8 cellular contexts compared by ENCODE assay signal in genomic region chr1:75723989-75724471, GRCh38. TPM values are rescaled to one million over a fixed set of nuclear protein-coding genes. Genes with fewer than 3 reads are reported as not detected.
DNase-seq lines count a peak whose midpoint lies in the region; ATAC-seq and TF ChIP-seq lines count a peak whose summit lies in the region.

No MANE protein-coding gene starts in this region.

- peaks cover 24% of the 10 kb centered on the region for H3K79me2 ChIP-seq in OCI-LY3 (ENCODE audit: low read length)

- H3K4me3 ChIP-seq in OCI-LY3 (ENCODE audit: low read length) (peak overlapping the region; percentile 99), subcutaneous abdominal adipose tissue (ENCODE audit: low read depth in 1 of 5, low read length in 5 of 5) (peak overlapping the region; percentile 80 to 94 (median 88))

- no peak for TF ChIP-seq CTCF in OCI-LY3 (IDR thresholded peaks at IDR 0.05; ENCODE audit: low read depth, low read length)
- no peak for TF ChIP-seq CTCF in nephron (IDR thresholded peaks at IDR 0.05; ENCODE audit: unreplicated experiment in 3 of 3)

- H3K27me3 Mint-ChIP-seq in nephron (ENCODE audit: low read depth): no peaks in the 10 kb centered on the region

- H3K4me1 ChIP-seq in OCI-LY3 (ENCODE audit: low read length) (peaks cover 28% of the 10 kb centered on the region), subcutaneous abdominal adipose tissue (ENCODE audit: control insufficient read depth in 5 of 5, insufficient read depth in 5 of 5, low read length in 5 of 5) (peaks cover 3 to 37% (median 22%) of the 10 kb centered on the region in 5 donors)

- no peaks in the 10 kb centered on the region for H3K9me3 ChIP-seq in OCI-LY3 (ENCODE audit: insufficient read depth, low read length)
- no peaks in the 10 kb centered on the region for H3K9me3 ChIP-seq in subcutaneous abdominal adipose tissue (ENCODE audit: control insufficient read depth in 5 of 5, low read length in 5 of 5)

- no peaks in the 10 kb centered on the region for H3K9me3 Mint-ChIP-seq in nephron

- H3K27me3 ChIP-seq in OCI-LY3 (ENCODE audit: low read depth, low read length) (no peaks in the 10 kb centered on the region), subcutaneous abdominal adipose tissue (ENCODE audit: control insufficient read depth in 5 of 5, insufficient read depth in 4 of 5, low read length in 5 of 5) (no peaks in the 10 kb centered on the region)

- peak overlapping the region; percentile 71 for H2AFZ ChIP-seq in OCI-LY3 (ENCODE audit: low read depth, low read length)

- H3K36me3 ChIP-seq in OCI-LY3 (replicated peaks; ENCODE audit: low read depth, low read length) (no peaks in the 10 kb centered on the region), subcutaneous abdominal adipose tissue (ENCODE audit: control insufficient read depth in 5 of 5, insufficient read depth in 5 of 5, low read length in 5 of 5) (no peaks in the 10 kb centered on the region)

- H3K36me3 Mint-ChIP-seq in nephron (ENCODE audit: low read depth): peaks cover 3% of the 10 kb centered on the region

- 0 out of 2 replicates have a peak, but pooled peaks cover 3% of the 10 kb centered on the region for H4K20me1 ChIP-seq in OCI-LY3 (ENCODE audit: insufficient read depth, low read length)

- H3K9ac ChIP-seq in OCI-LY3 (ENCODE audit: low read length): peak overlapping the region; percentile 86
- peak overlapping the region; percentile 52 to 93 (median 86) for H3K9ac ChIP-seq in subcutaneous abdominal adipose tissue (ENCODE audit: low read length in 5 of 5)

- H3K4me1 Mint-ChIP-seq in nephron: peaks cover 27% of the 10 kb centered on the region

- H3K27ac ChIP-seq in OCI-LY3 (ENCODE audit: low read length) (peak overlapping the region; percentile 61), subcutaneous abdominal adipose tissue (ENCODE audit: low read depth, low read length) (peak overlapping the region; percentile 87)

- peak overlapping the region; percentile 97 to 99 (median 99) for H3K27ac Mint-ChIP-seq in nephron

- DNase-seq in DMS153 (lab: John Stamatoyannopoulos, UW): peak; percentile 31
- peak; percentile 77 for DNase-seq in HT1080 (ENCODE audit: low read depth)
- peak; percentile 63 for DNase-seq in activated gamma-delta T cell (lab: John Stamatoyannopoulos, UW)
- DNase-seq in fibroblast of the conjunctiva (ENCODE audit: low read depth): peak; percentile 69

- peak; percentile 68 for ATAC-seq in GM21447 (IDR thresholded peaks at IDR 0.05; ENCODE audit: unreplicated experiment)

- peak overlapping the region; percentile 100 for H3K4me3 Mint-ChIP-seq in nephron

- peak overlapping the region; percentile 81 for H3K4me2 ChIP-seq in OCI-LY3 (ENCODE audit: low read length)

RNA-seq across cellular contexts. Expression of gene ACADM, which starts 0.5 kb away (rescaled TPM):
- 45.1 and 45.4 TPM in 2 replicates for total RNA-seq in HT1080 (2014; rRNA removed; shearing (Covaris generic))
- 43.2 and 48.5 TPM in 2 replicates for polyA plus RNA-seq in HT1080 (2015; cell fraction: cytosol; rRNA removed)
- 53.7 and 60.1 TPM in 2 replicates for polyA plus RNA-seq in HT1080 (2015; cell fraction: nucleus; rRNA removed)

Comparison
In these comparisons a context has a peak if more than half of its experiments do, and no peak if none do; other contexts are left out.
1. Peak in every context shown above with its lines: DNase-seq, ATAC-seq, H3K4me3 ChIP-seq and H3K27ac ChIP-seq.